ENCODE assay signal across 34 cellular contexts in the genomic region with DNA sequence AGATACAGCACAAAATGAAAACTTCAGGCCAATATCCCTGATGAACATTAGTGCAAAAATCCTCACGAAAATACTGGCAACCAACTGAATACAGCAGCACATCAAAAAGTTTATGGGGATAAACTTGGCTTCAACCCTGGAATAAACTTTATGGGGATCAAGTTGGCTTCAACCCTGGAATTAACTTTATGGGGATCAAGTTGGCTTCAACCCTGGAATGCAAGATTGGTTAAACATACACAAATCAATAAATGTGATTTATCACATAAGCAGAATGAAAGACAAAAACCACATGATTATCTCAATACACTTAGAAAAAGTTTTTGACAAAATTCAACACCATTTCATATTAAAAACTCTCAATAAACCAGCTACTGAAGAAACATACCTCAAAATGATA.
"Had no signal": no experiment of that assay in that cellular context is flagged by ENCODE, and none has a peak within 500 bp of the region (broad histone marks: within the 10 kb centered on the region; RNA-seq: fewer than 3 reads in every experiment).

No MANE protein-coding gene starts in this region.

- H3K36me3 ChIP-seq: MG63, SJCRH30 had no signal

- ATAC-seq: Panc1, Right ventricle myocardium inferior, SK-N-SH treated with all-trans-retinoic acid at 6 μM for 48 hours, T-cell had no signal

- H3K27me3 ChIP-seq: MG63, SJCRH30 had no signal

- H3K27ac ChIP-seq: PC-9, RWPE1, SJCRH30, SK-N-MC had no signal

- H3K9me3 ChIP-seq: MG63 had no signal

- H3K4me2 ChIP-seq: PC-9 had no signal

- DNase-seq: Kasumi-1, MG63, NCI-H1048, NCI-H1092 treated with DMSO at 0.1 percent for 48 hours, NCI-H1105 treated with DMSO at 0.1 percent for 48 hours, NCI-H1417, NCI-H1436, NCI-H146, NCI-H1694, NCI-H187, NCI-H1930, NCI-H2029 treated with DMSO at 0.1 percent for 48 hours, NCI-H2081 treated with DMSO at 0.1 percent for 48 hours, NCI-H2107, NCI-H2171, NCI-H226, NCI-H446, NCI-H510A, NCI-H524, NCI-H526, NCI-H69, NCI-H748 treated with DMSO at 0.1 percent for 48 hours, NCI-H82, PC-9, SHP77, SIG-M5, SJCRH30, T-cell had no signal

- H3K4me3 ChIP-seq: MG63, PC-9, SJCRH30, SK-N-MC had no signal

- FAIRE-seq: RCC 7860 had no signal

- H2AFZ ChIP-seq: PC-9 had no signal
